1 cellular context compared by ENCODE assay signal in genomic region chr1:29032839-29033238, GRCh38.
A peak's percentile ranks its signal among the peaks of the same experiment; 100 is the strongest.
TF ChIP-seq lines count a peak whose summit lies in the region.

No MANE protein-coding gene starts in this region.

TF ChIP-seq in K562, 482 proteins besides CTCF, POLR2A, EP300 and RAD21 (continued from another document and continues in another):
- peak in 1 of 2 experiments; percentile 56; a peak in 1 of 4 replicates for TF ChIP-seq MNT (conservative IDR thresholded peaks at IDR 0.05)
- TF ChIP-seq ZNF407 (IDR thresholded peaks at IDR 0.05; ENCODE audit: low read depth) = no peak
- TF ChIP-seq ZNF232 (CRISPR knock-in tag; IDR thresholded peaks at IDR 0.05) = no peak
- peak; percentile 80 for TF ChIP-seq GATA2 (CRISPR knock-in tag; IDR thresholded peaks at IDR 0.05)
- TF ChIP-seq MAFK (IDR thresholded peaks at IDR 0.05; ENCODE audit: low read length) = no peak
- TF ChIP-seq RREB1 (CRISPR knock-in tag; IDR thresholded peaks at IDR 0.05) = no peak
- no peak for TF ChIP-seq SMARCB1 (IDR thresholded peaks at IDR 0.05; ENCODE audit: insufficient read length, low read depth)
- peak in 1 of 2 experiments; percentile 29 for TF ChIP-seq NCOA2 (IDR thresholded peaks at IDR 0.05; ENCODE audit: partially characterized antibody in 2 of 2)
- TF ChIP-seq ATF4 (CRISPR knock-in tag; IDR thresholded peaks at IDR 0.05) = 0 out of 2 replicates have a peak, but pooled peaks have one; percentile 31
- no peak for TF ChIP-seq ETS2 (tag; IDR thresholded peaks at IDR 0.05; ENCODE audit: borderline replicate concordance, poor library complexity, severe bottlenecking)
- TF ChIP-seq OTX1 (CRISPR knock-in tag; IDR thresholded peaks at IDR 0.05) = no peak
- TF ChIP-seq U2AF1 (optimal IDR thresholded peaks at IDR 0.05; ENCODE audit: low read depth, low read length) = no peak
- TF ChIP-seq DACH1 (IDR thresholded peaks at IDR 0.05; ENCODE audit: partially characterized antibody) = peak; percentile 75
- TF ChIP-seq KHSRP (IDR thresholded peaks at IDR 0.05) = no peak
- TF ChIP-seq HOXB6 (CRISPR knock-in tag; IDR thresholded peaks at IDR 0.05; ENCODE audit: borderline replicate concordance) = no peak
- TF ChIP-seq NKRF (IDR thresholded peaks at IDR 0.05; ENCODE audit: borderline replicate concordance) = no peak
- TF ChIP-seq ZC3H8 (IDR thresholded peaks at IDR 0.05) = no peak
- TF ChIP-seq PKNOX1 (IDR thresholded peaks at IDR 0.05) = peak; percentile 74
- TF ChIP-seq PHB2 (IDR thresholded peaks at IDR 0.05; ENCODE audit: low read depth) = 0 out of 2 replicates have a peak, but pooled peaks have one; percentile 19
- no peak for TF ChIP-seq ETS1 (conservative IDR thresholded peaks at IDR 0.05; ENCODE audit: control insufficient read depth, low read depth, low read length)
- TF ChIP-seq NONO (IDR thresholded peaks at IDR 0.05; ENCODE audit: low read depth in 2 of 2, low read length in 1 of 2) = no peak
- 0 out of 6 replicates have a peak, but pooled peaks of 1 of the 3 experiments have one; percentile 25 for TF ChIP-seq ZBTB11 (CRISPR knock-in tag; IDR thresholded peaks at IDR 0.05)
- TF ChIP-seq HNRNPLL (IDR thresholded peaks at IDR 0.05; ENCODE audit: low read depth, low read length, poor library complexity, severe bottlenecking) = no peak
- no peak for TF ChIP-seq ZNF174 (CRISPR knock-in tag; IDR thresholded peaks at IDR 0.05)
- no peak for TF ChIP-seq KLF1 (tag; IDR thresholded peaks at IDR 0.05)
- no peak for TF ChIP-seq NFRKB (IDR thresholded peaks at IDR 0.05; ENCODE audit: low read depth)
- peak; percentile 83 for TF ChIP-seq STAT5A (IDR thresholded peaks at IDR 0.05; ENCODE audit: borderline replicate concordance, low read length)
- TF ChIP-seq HEY1 (CRISPR knock-in tag; IDR thresholded peaks at IDR 0.05; ENCODE audit: borderline replicate concordance) = no peak
- no peak for TF ChIP-seq MIER1 (IDR thresholded peaks at IDR 0.05; ENCODE audit: low read depth)
- TF ChIP-seq ETV5 (CRISPR knock-in tag; IDR thresholded peaks at IDR 0.05; ENCODE audit: low read depth) = no peak
- peak; percentile 96 for TF ChIP-seq DPF2 (IDR thresholded peaks at IDR 0.05)
- TF ChIP-seq SMARCC2 (IDR thresholded peaks at IDR 0.05; ENCODE audit: low read depth) = peak; percentile 90
- peak; percentile 90 for TF ChIP-seq HDAC2 (IDR thresholded peaks at IDR 0.05)
